22 cellular contexts compared by ENCODE assay signal in genomic region chr5:135842737-135843136, GRCh38. TPM values are rescaled to one million over a fixed set of nuclear protein-coding genes. Genes with fewer than 3 reads are reported as not detected.
"Had no signal": no experiment of that assay in that cellular context is flagged by ENCODE, and none has a peak within 500 bp of the region (broad histone marks: within the 10 kb centered on the region; RNA-seq: fewer than 3 reads in every experiment).

No MANE protein-coding gene starts in this region.

- H3K4me3 ChIP-seq: lung, mucosa of descending colon, pancreas, SJSA1, suprapubic skin, upper lobe of left lung had no signal

- H3K27me3 ChIP-seq: pancreas, suprapubic skin, upper lobe of left lung had no signal

- ATAC-seq: activated CD8-positive, alpha-beta T cell treated with anti-CD3 and anti-CD28 coated beads, Interleukin-2, amount 10 ng/mL, durations not matched to agents 7 days and 5 days; esophagus mucosa; mucosa of descending colon; naive thymus-derived CD4-positive, alpha-beta T cell; pancreas had no signal

- H3K36me3 ChIP-seq: pancreas, SJSA1, suprapubic skin, upper lobe of left lung had no signal

- H3K27ac ChIP-seq: pancreas, SJSA1, suprapubic skin, upper lobe of left lung had no signal

- H3K9me3 ChIP-seq: mucosa of descending colon, pancreas, SJSA1, suprapubic skin had no signal

- FAIRE-seq: pancreas, small intestine had no signal

- DNase-seq: activated B cell treated with CpG ODN at 0.5 μM for 24 hours; activated CD4-positive, alpha-beta T cell treated with anti-CD3 and anti-CD28 coated beads for 48 hours; activated CD8-positive, alpha-beta T cell treated with anti-CD3 and anti-CD28 coated beads, Interleukin-2, amount 10 ng/mL, durations not matched to agents 7 days and 5 days; activated naive CD4-positive, alpha-beta T cell; activated naive CD8-positive, alpha-beta T cell treated with anti-CD3 and anti-CD28 coated beads, Interleukin-2, amount 10 ng/mL, durations not matched to agents 7 days and 5 days; aorta; kidney glomerular epithelial cell; mucosa of descending colon; naive thymus-derived CD4-positive, alpha-beta T cell; pancreas; small intestine; stimulated activated CD4-positive, alpha-beta T cell treated with anti-CD3 and anti-CD28 coated beads, Interleukin-4, amount 100 ng/mL, for 4 hours; stimulated activated CD8-positive, alpha-beta memory T cell treated with anti-CD3 and anti-CD28 coated beads, Interleukin-4, amount 100 ng/mL, for 48 hours; stimulated activated naive CD4-positive, alpha-beta T cell treated with Interleukin-2 at 50 U/mL for 16 hours; upper lobe of left lung had no signal

- H3K4me1 ChIP-seq: pancreas, SJSA1, suprapubic skin, upper lobe of left lung had no signal

RNA-seq across cellular contexts. Expression of gene SLC25A48, which starts 8.3 kb away (rescaled TPM):
- total RNA-seq: activated B cell treated with CpG ODN at 0.5 μM for 24 hours; activated CD8-positive, alpha-beta T cell treated with anti-CD3 and anti-CD28 coated beads, Interleukin-2, amount 10 ng/mL, durations not matched to agents 7 days and 5 days; activated naive CD8-positive, alpha-beta T cell treated with anti-CD3 and anti-CD28 coated beads, Interleukin-2, amount 10 ng/mL, durations not matched to agents 7 days and 5 days; glomerular endothelial cell; lung; naive thymus-derived CD4-positive, alpha-beta T cell; SJSA1; T-helper 2 cell treated with Interferon-gamma antibody and Interleukin-4, amounts not matched to agents 100 ng/mL and 5 ng/mL, for 36 hours; upper lobe of left lung had no signal

RNA-seq across cellular contexts. Expression of gene IL9, which starts 52.9 kb away (rescaled TPM):
- total RNA-seq: activated B cell treated with CpG ODN at 0.5 μM for 24 hours; activated CD8-positive, alpha-beta T cell treated with anti-CD3 and anti-CD28 coated beads, Interleukin-2, amount 10 ng/mL, durations not matched to agents 7 days and 5 days; activated naive CD8-positive, alpha-beta T cell treated with anti-CD3 and anti-CD28 coated beads, Interleukin-2, amount 10 ng/mL, durations not matched to agents 7 days and 5 days; aorta; cerebellum; esophagus mucosa; glomerular endothelial cell; lung; mucosa of descending colon; pancreas; SJSA1; suprapubic skin; upper lobe of left lung had no signal
